18 cellular contexts compared by ENCODE assay signal in the genomic region with DNA sequence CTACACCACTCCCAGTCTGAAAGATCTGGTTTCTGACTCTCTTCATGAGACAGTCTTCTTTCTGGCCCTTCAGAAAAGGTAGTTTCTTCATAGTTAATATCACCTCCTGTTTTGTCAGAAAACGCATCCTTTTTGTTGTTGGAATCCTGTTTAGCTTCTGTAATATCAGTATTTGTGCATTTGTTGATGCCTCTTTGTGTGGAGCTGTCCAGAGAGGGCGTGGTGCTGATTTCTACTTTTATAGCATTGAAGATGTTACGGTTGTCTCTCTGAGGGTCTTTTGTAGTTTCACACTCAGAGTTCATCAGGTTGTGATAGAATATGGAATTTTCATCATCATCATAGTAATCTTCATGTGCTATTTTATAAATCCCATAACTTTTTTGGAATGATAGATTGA. TPM values are rescaled to one million over a fixed set of nuclear protein-coding genes. Genes with fewer than 3 reads are reported as not detected.
A peak's percentile ranks its signal among the peaks of the same experiment; 100 is the strongest.
DNase-seq lines count a peak whose midpoint lies in the region; ATAC-seq and TF ChIP-seq lines count a peak whose summit lies in the region.
"Had no signal": no experiment of that assay in that cellular context is flagged by ENCODE, and none has a peak within 500 bp of the region (broad histone marks: within the 10 kb centered on the region; RNA-seq: fewer than 3 reads in every experiment).

No MANE protein-coding gene starts in this region.

- H3K4me1 Mint-ChIP-seq in activated CD8-positive, alpha-beta T cell treated with anti-CD3 and anti-CD28 coated beads, Interleukin-2, amount 10 ng/mL, durations not matched to agents 7 days and 5 days (ENCODE audit: low read depth): no peaks in the 10 kb centered on the region
- H3K4me1 Mint-ChIP-seq: naive B cell had no signal

- no peak overlapping the region for H3K4me3 Mint-ChIP-seq in activated CD8-positive, alpha-beta T cell treated with anti-CD3 and anti-CD28 coated beads, Interleukin-2, amount 10 ng/mL, durations not matched to agents 7 days and 5 days
- H3K4me3 Mint-ChIP-seq: naive B cell had no signal

- no peaks in the 10 kb centered on the region for H3K36me3 Mint-ChIP-seq in activated CD8-positive, alpha-beta T cell treated with anti-CD3 and anti-CD28 coated beads, Interleukin-2, amount 10 ng/mL, durations not matched to agents 7 days and 5 days (ENCODE audit: low read depth)
- H3K36me3 Mint-ChIP-seq: naive B cell had no signal

- TF ChIP-seq EP300 in Ishikawa (IDR thresholded peaks at IDR 0.05; ENCODE audit: borderline replicate concordance): no peak

- POLR2A ChIA-PET in activated CD8-positive, alpha-beta T cell treated with anti-CD3 and anti-CD28 coated beads, Interleukin-2, amount 10 ng/mL, durations not matched to agents 7 days and 5 days (lab: Charles Lee): no interaction called here

- H3K9me3 Mint-ChIP-seq in activated CD8-positive, alpha-beta T cell treated with anti-CD3 and anti-CD28 coated beads, Interleukin-2, amount 10 ng/mL, durations not matched to agents 7 days and 5 days (ENCODE audit: insufficient read depth): no peaks in the 10 kb centered on the region

- H3K27me3 Mint-ChIP-seq in activated CD8-positive, alpha-beta T cell treated with anti-CD3 and anti-CD28 coated beads, Interleukin-2, amount 10 ng/mL, durations not matched to agents 7 days and 5 days (ENCODE audit: low read depth): peaks cover 2% of the 10 kb centered on the region

- no peak overlapping the region for H3K27ac Mint-ChIP-seq in activated CD8-positive, alpha-beta T cell treated with anti-CD3 and anti-CD28 coated beads, Interleukin-2, amount 10 ng/mL, durations not matched to agents 7 days and 5 days
- H3K27ac Mint-ChIP-seq: naive B cell had no signal

- DNase-seq in AML-193 (lab: John Stamatoyannopoulos, UW) (peak; percentile 1 to 3), iPS-NIHi11 (ENCODE audit: low spot score) (peak; percentile 17), hypothalamus (lab: John Stamatoyannopoulos, UW) (no peak), NCI-H345 treated with DMSO at 0.1 percent for 48 hours (lab: John Stamatoyannopoulos, UW; ENCODE audit: unreplicated experiment) (no peak)
- DNase-seq in activated CD8-positive, alpha-beta T cell treated with anti-CD3 and anti-CD28 coated beads, Interleukin-2, amount 10 ng/mL, durations not matched to agents 7 days and 5 days: peak; percentile 27
- DNase-seq in activated T-cell treated with anti-CD3 and anti-CD28 coated beads, Interleukin-2, amount 50 U/mL, for 48 hours: no peak
- DNase-seq: activated gamma-delta T cell treated with Interleukin-2 at 50 U/mL for 16 hours, C1 segment of cervical spinal cord, cerebellar nuclear complex, kidney, naive B cell, NCI-H1092 treated with DMSO at 0.1 percent for 48 hours, NCI-H446 had no signal

- TF ChIP-seq RAD21 in Ishikawa (IDR thresholded peaks at IDR 0.05; ENCODE audit: low read depth): no peak

- CTCF ChIA-PET in activated CD8-positive, alpha-beta T cell treated with anti-CD3 and anti-CD28 coated beads, Interleukin-2, amount 10 ng/mL, durations not matched to agents 7 days and 5 days (lab: Charles Lee): no interaction called here

- ATAC-seq in activated CD8-positive, alpha-beta T cell treated with anti-CD3 and anti-CD28 coated beads, Interleukin-2, amount 10 ng/mL, durations not matched to agents 7 days and 5 days: no peak
- no peak for ATAC-seq in HG03521 (IDR thresholded peaks at IDR 0.05; ENCODE audit: unreplicated experiment)

TF ChIP-seq in Ishikawa, 13 proteins besides CTCF, POLR2A, EP300 and RAD21:
- TF ChIP-seq, protein P1, sequence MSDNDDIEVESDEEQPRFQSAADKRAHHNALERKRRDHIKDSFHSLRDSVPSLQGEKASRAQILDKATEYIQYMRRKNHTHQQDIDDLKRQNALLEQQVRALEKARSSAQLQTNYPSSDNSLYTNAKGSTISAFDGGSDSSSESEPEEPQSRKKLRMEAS (IDR thresholded peaks at IDR 0.05): no peak
- TF ChIP-seq, protein P2, sequence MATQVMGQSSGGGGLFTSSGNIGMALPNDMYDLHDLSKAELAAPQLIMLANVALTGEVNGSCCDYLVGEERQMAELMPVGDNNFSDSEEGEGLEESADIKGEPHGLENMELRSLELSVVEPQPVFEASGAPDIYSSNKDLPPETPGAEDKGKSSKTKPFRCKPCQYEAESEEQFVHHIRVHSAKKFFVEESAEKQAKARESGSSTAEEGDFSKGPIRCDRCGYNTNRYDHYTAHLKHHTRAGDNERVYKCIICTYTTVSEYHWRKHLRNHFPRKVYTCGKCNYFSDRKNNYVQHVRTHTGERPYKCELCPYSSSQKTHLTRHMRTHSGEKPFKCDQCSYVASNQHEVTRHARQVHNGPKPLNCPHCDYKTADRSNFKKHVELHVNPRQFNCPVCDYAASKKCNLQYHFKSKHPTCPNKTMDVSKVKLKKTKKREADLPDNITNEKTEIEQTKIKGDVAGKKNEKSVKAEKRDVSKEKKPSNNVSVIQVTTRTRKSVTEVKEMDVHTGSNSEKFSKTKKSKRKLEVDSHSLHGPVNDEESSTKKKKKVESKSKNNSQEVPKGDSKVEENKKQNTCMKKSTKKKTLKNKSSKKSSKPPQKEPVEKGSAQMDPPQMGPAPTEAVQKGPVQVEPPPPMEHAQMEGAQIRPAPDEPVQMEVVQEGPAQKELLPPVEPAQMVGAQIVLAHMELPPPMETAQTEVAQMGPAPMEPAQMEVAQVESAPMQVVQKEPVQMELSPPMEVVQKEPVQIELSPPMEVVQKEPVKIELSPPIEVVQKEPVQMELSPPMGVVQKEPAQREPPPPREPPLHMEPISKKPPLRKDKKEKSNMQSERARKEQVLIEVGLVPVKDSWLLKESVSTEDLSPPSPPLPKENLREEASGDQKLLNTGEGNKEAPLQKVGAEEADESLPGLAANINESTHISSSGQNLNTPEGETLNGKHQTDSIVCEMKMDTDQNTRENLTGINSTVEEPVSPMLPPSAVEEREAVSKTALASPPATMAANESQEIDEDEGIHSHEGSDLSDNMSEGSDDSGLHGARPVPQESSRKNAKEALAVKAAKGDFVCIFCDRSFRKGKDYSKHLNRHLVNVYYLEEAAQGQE (IDR thresholded peaks at IDR 0.05; ENCODE audit: low read depth): peak; percentile 91

RNA-seq across cellular contexts. Expression of a gene that starts 8.9 kb away (rescaled TPM):
- not detected for total RNA-seq in activated CD8-positive, alpha-beta T cell treated with anti-CD3 and anti-CD28 coated beads, Interleukin-2, amount 10 ng/mL, durations not matched to agents 7 days and 5 days
- total RNA-seq: fibroblast of lung, kidney, SK-MEL-5, subcutaneous adipose tissue had no signal

Comparison
In these comparisons a context has a peak if more than half of its experiments do, and no peak if none do; other contexts are left out.
1. DNase-seq: peak in AML-193 (2 of 2), activated CD8-positive, alpha-beta T cell treated with anti-CD3 and anti-CD28 coated beads, Interleukin-2, amount 10 ng/mL, durations not matched to agents 7 days and 5 days (single experiment) and iPS-NIHi11 (single experiment); none in hypothalamus (0 of 51), activated T-cell treated with anti-CD3 and anti-CD28 coated beads, Interleukin-2, amount 50 U/mL, for 48 hours (0 of 2) and NCI-H345 treated with DMSO at 0.1 percent for 48 hours (single experiment).